In genomic region chr7:39198556-39198955, GRCh38 we compare ENCODE assay signal across 24 cellular contexts.
A peak's percentile ranks its signal among the peaks of the same experiment; 100 is the strongest.
DNase-seq lines count a peak whose midpoint lies in the region; ATAC-seq and TF ChIP-seq lines count a peak whose summit lies in the region.
"Had no signal": no experiment of that assay in that cellular context is flagged by ENCODE, and none has a peak within 500 bp of the region (broad histone marks: within the 10 kb centered on the region; RNA-seq: fewer than 3 reads in every experiment).

No MANE protein-coding gene starts in this region.

- ATAC-seq in left colon (peak; percentile 94), mucosa of descending colon (peak; percentile 84), GM23338 (no peak)
- ATAC-seq: A549, GM12878 had no signal

- H3K27me3 ChIP-seq in GM23338 (ENCODE audit: insufficient read depth) = no peaks in the 10 kb centered on the region
- H3K27me3 ChIP-seq: BLaER1 had no signal

- intact Hi-C loops in left colon (cut with DNase I, micrococcal nuclease) (no loop called here), mucosa of descending colon (cut with DNase I, micrococcal nuclease) (no loop called here)

- no peaks in the 10 kb centered on the region for H3K9me2 ChIP-seq in GM23338 (ENCODE audit: insufficient read depth)

- no peaks in the 10 kb centered on the region for H3K4me1 ChIP-seq in mucosa of descending colon (ENCODE audit: low read depth)
- peaks cover 11% of the 10 kb centered on the region for H3K4me1 ChIP-seq in GM23338 (ENCODE audit: insufficient read depth)
- H3K4me1 ChIP-seq: A549, BLaER1 had no signal

- H3K79me2 ChIP-seq in GM23338 (replicated peaks; ENCODE audit: insufficient read depth) = no peaks in the 10 kb centered on the region

- H3K4me3 ChIP-seq in LNCaP clone FGC (ENCODE audit: low read depth, low read length) = no peak overlapping the region
- no peak overlapping the region for H3K4me3 ChIP-seq in mucosa of descending colon
- no peak overlapping the region for H3K4me3 ChIP-seq in coronary artery
- H3K4me3 ChIP-seq in GM23338 = no peak overlapping the region
- H3K4me3 ChIP-seq: A549, BLaER1, GM12878 had no signal

- no peaks in the 10 kb centered on the region for H3K9me3 Mint-ChIP-seq in GM23338
- H3K9me3 Mint-ChIP-seq: CD4-positive, CD25-positive, alpha-beta regulatory T cell; CD8-positive, alpha-beta memory T cell had no signal

- TF ChIP-seq CTCF in LNCaP clone FGC (IDR thresholded peaks at IDR 0.05; ENCODE audit: control insufficient read depth, extremely low read depth, insufficient read depth) = no peak
- no peak for TF ChIP-seq CTCF in mucosa of descending colon (IDR thresholded peaks at IDR 0.05)
- no peak for TF ChIP-seq CTCF in coronary artery (IDR thresholded peaks at IDR 0.05)
- TF ChIP-seq CTCF in GM23338 (conservative IDR thresholded peaks at IDR 0.05; ENCODE audit: low read depth in 2 of 2) = no peak

- no peak overlapping the region for H3K4me3 Mint-ChIP-seq in GM23338
- H3K4me3 Mint-ChIP-seq: B cell; CD14-positive monocyte; CD4-positive, alpha-beta memory T cell; CD4-positive, CD25-positive, alpha-beta regulatory T cell; CD8-positive, alpha-beta memory T cell had no signal

- no peaks in the 10 kb centered on the region for H3K36me3 ChIP-seq in mucosa of descending colon (ENCODE audit: low read depth)
- no peaks in the 10 kb centered on the region for H3K36me3 ChIP-seq in GM23338 (ENCODE audit: insufficient read depth)
- H3K36me3 ChIP-seq: BLaER1 had no signal

- H3K27ac ChIP-seq in coronary artery (no peak overlapping the region), GM23338 (ENCODE audit: low read depth) (no peak overlapping the region)
- H3K27ac ChIP-seq: 22Rv1, A549, BLaER1 had no signal

- H3K36me3 Mint-ChIP-seq in GM23338 (ENCODE audit: low read depth) = no peaks in the 10 kb centered on the region
- H3K36me3 Mint-ChIP-seq: CD14-positive monocyte; CD4-positive, alpha-beta memory T cell; CD4-positive, CD25-positive, alpha-beta regulatory T cell; CD8-positive, alpha-beta memory T cell had no signal

- no peak overlapping the region for H2AFZ ChIP-seq in GM23338

- DNase-seq in LNCaP clone FGC (ENCODE audit: low read depth) (peak; percentile 3), left colon (no peak), mucosa of descending colon (no peak), coronary artery (ENCODE audit: low spot score) (no peak), GM23338 (ENCODE audit: low spot score) (no peak)
- DNase-seq: AML-193; C1 segment of cervical spinal cord; CD4-positive, alpha-beta memory T cell; CD4-positive, CD25-positive, alpha-beta regulatory T cell; CD8-positive, alpha-beta memory T cell; COR-L47; DMS 273 treated with DMSO at 0.1 percent for 48 hours; DMS153; DMS53; DMS79; DND-41; EL; GDM1 had no signal

- no peak overlapping the region for H3K4me2 ChIP-seq in GM23338
- H3K4me2 ChIP-seq: A549, BLaER1 had no signal

- no peaks in the 10 kb centered on the region for H3K9me3 ChIP-seq in mucosa of descending colon
- H3K9me3 ChIP-seq: A549, BLaER1 had no signal

- no peaks in the 10 kb centered on the region for H3F3A ChIP-seq in GM23338 (replicated peaks; ENCODE audit: low read depth)

- peaks cover 4% of the 10 kb centered on the region for H3K27me3 Mint-ChIP-seq in GM23338 (ENCODE audit: insufficient read depth, low read depth, poor library complexity)
- H3K27me3 Mint-ChIP-seq: CD4-positive, alpha-beta memory T cell had no signal

- no peaks in the 10 kb centered on the region for H4K20me1 ChIP-seq in GM23338 (replicated peaks; ENCODE audit: insufficient read depth)
- H4K20me1 ChIP-seq: BLaER1 had no signal

- H3K27ac Mint-ChIP-seq in GM23338 = no peak overlapping the region
- H3K27ac Mint-ChIP-seq: B cell; CD14-positive monocyte; CD4-positive, alpha-beta memory T cell; CD4-positive, CD25-positive, alpha-beta regulatory T cell; CD8-positive, alpha-beta memory T cell had no signal

- peaks cover 9% of the 10 kb centered on the region for H3K4me1 Mint-ChIP-seq in GM23338
- H3K4me1 Mint-ChIP-seq: B cell; CD14-positive monocyte; CD4-positive, alpha-beta memory T cell; CD4-positive, CD25-positive, alpha-beta regulatory T cell; CD8-positive, alpha-beta memory T cell had no signal

TF ChIP-seq in GM23338, 12 proteins besides CTCF, POLR2A, EP300 and RAD21 (continues in another document):
- TF ChIP-seq, protein P1, sequence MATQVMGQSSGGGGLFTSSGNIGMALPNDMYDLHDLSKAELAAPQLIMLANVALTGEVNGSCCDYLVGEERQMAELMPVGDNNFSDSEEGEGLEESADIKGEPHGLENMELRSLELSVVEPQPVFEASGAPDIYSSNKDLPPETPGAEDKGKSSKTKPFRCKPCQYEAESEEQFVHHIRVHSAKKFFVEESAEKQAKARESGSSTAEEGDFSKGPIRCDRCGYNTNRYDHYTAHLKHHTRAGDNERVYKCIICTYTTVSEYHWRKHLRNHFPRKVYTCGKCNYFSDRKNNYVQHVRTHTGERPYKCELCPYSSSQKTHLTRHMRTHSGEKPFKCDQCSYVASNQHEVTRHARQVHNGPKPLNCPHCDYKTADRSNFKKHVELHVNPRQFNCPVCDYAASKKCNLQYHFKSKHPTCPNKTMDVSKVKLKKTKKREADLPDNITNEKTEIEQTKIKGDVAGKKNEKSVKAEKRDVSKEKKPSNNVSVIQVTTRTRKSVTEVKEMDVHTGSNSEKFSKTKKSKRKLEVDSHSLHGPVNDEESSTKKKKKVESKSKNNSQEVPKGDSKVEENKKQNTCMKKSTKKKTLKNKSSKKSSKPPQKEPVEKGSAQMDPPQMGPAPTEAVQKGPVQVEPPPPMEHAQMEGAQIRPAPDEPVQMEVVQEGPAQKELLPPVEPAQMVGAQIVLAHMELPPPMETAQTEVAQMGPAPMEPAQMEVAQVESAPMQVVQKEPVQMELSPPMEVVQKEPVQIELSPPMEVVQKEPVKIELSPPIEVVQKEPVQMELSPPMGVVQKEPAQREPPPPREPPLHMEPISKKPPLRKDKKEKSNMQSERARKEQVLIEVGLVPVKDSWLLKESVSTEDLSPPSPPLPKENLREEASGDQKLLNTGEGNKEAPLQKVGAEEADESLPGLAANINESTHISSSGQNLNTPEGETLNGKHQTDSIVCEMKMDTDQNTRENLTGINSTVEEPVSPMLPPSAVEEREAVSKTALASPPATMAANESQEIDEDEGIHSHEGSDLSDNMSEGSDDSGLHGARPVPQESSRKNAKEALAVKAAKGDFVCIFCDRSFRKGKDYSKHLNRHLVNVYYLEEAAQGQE (IDR thresholded peaks at IDR 0.05; ENCODE audit: unreplicated experiment) = no peak
- no peak for TF ChIP-seq ZNF331 (CRISPR knock-in tag; IDR thresholded peaks at IDR 0.05; ENCODE audit: low read depth)
- no peak for TF ChIP-seq ZNF462 (CRISPR knock-in tag; IDR thresholded peaks at IDR 0.05)
- no peak for TF ChIP-seq EZH2phosphoT487 (IDR thresholded peaks at IDR 0.05; ENCODE audit: unreplicated experiment)
- no peak for TF ChIP-seq ZNF114 (CRISPR knock-in tag; IDR thresholded peaks at IDR 0.05)
